ENCODE assay signal across 1 cellular context in the genomic region with DNA sequence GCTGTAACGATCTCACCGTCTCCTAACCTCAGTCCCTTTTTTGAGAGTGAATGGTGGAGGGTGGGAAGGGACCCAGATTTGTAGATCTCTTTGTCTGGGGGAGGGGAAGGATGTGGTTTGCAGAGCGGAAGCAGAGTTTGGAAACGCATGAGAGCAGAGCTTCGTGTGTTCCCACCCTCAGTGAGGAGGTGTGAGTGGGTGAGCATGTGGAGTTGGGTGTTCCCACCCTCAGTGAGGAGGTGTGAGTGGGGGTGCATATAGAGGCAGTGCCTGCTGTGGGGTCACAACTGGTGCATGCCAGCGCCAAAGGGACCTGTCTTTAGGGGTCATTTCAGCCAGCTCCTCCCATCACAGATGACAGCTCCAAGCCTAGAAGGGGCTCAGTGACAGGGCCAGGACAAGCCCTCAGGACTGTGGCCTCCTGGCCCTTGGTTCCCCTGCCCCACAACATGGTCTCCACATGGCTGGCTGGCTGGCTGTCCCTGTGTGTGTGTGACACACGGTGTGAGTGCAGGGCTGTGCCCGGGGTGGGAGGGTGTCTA.
TF ChIP-seq lines count a peak whose summit lies in the region.

No MANE protein-coding gene starts in this region.

TF ChIP-seq in GM12878, 131 proteins besides CTCF, POLR2A, EP300 and RAD21 (continued from another document):
- TF ChIP-seq, protein P1, sequence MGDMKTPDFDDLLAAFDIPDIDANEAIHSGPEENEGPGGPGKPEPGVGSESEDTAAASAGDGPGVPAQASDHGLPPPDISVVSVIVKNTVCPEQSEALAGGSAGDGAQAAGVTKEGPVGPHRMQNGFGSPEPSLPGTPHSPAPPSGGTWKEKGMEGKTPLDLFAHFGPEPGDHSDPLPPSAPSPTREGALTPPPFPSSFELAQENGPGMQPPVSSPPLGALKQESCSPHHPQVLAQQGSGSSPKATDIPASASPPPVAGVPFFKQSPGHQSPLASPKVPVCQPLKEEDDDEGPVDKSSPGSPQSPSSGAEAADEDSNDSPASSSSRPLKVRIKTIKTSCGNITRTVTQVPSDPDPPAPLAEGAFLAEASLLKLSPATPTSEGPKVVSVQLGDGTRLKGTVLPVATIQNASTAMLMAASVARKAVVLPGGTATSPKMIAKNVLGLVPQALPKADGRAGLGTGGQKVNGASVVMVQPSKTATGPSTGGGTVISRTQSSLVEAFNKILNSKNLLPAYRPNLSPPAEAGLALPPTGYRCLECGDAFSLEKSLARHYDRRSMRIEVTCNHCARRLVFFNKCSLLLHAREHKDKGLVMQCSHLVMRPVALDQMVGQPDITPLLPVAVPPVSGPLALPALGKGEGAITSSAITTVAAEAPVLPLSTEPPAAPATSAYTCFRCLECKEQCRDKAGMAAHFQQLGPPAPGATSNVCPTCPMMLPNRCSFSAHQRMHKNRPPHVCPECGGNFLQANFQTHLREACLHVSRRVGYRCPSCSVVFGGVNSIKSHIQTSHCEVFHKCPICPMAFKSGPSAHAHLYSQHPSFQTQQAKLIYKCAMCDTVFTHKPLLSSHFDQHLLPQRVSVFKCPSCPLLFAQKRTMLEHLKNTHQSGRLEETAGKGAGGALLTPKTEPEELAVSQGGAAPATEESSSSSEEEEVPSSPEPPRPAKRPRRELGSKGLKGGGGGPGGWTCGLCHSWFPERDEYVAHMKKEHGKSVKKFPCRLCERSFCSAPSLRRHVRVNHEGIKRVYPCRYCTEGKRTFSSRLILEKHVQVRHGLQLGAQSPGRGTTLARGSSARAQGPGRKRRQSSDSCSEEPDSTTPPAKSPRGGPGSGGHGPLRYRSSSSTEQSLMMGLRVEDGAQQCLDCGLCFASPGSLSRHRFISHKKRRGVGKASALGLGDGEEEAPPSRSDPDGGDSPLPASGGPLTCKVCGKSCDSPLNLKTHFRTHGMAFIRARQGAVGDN (IDR thresholded peaks at IDR 0.05), result peak; percentile 81
- no peak for TF ChIP-seq HDAC2 (IDR thresholded peaks at IDR 0.05)
- TF ChIP-seq CBX3 (IDR thresholded peaks at IDR 0.05; ENCODE audit: borderline replicate concordance, low read depth), result no peak
- TF ChIP-seq BHLHE40 (IDR thresholded peaks at IDR 0.05; ENCODE audit: borderline replicate concordance in 1 of 2, low read depth in 2 of 2, low read length in 1 of 2), result 0 out of 4 replicates have a peak, but pooled peaks of 1 of the 2 experiments have one; percentile 11
- TF ChIP-seq HCFC1 (IDR thresholded peaks at IDR 0.05; ENCODE audit: low read length), result no peak
- TF ChIP-seq STAT3 (IDR thresholded peaks at IDR 0.05; ENCODE audit: low read depth, low read length), result no peak
- TF ChIP-seq, protein P2, sequence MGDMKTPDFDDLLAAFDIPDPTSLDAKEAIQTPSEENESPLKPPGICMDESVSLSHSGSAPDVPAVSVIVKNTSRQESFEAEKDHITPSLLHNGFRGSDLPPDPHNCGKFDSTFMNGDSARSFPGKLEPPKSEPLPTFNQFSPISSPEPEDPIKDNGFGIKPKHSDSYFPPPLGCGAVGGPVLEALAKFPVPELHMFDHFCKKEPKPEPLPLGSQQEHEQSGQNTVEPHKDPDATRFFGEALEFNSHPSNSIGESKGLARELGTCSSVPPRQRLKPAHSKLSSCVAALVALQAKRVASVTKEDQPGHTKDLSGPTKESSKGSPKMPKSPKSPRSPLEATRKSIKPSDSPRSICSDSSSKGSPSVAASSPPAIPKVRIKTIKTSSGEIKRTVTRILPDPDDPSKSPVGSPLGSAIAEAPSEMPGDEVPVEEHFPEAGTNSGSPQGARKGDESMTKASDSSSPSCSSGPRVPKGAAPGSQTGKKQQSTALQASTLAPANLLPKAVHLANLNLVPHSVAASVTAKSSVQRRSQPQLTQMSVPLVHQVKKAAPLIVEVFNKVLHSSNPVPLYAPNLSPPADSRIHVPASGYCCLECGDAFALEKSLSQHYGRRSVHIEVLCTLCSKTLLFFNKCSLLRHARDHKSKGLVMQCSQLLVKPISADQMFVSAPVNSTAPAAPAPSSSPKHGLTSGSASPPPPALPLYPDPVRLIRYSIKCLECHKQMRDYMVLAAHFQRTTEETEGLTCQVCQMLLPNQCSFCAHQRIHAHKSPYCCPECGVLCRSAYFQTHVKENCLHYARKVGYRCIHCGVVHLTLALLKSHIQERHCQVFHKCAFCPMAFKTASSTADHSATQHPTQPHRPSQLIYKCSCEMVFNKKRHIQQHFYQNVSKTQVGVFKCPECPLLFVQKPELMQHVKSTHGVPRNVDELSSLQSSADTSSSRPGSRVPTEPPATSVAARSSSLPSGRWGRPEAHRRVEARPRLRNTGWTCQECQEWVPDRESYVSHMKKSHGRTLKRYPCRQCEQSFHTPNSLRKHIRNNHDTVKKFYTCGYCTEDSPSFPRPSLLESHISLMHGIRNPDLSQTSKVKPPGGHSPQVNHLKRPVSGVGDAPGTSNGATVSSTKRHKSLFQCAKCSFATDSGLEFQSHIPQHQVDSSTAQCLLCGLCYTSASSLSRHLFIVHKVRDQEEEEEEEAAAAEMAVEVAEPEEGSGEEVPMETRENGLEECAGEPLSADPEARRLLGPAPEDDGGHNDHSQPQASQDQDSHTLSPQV (IDR thresholded peaks at IDR 0.05), result no peak
- TF ChIP-seq MXI1 (IDR thresholded peaks at IDR 0.05; ENCODE audit: low read depth, low read length), result no peak
- no peak for TF ChIP-seq CREM (IDR thresholded peaks at IDR 0.05; ENCODE audit: low read depth)
- TF ChIP-seq, protein P3, sequence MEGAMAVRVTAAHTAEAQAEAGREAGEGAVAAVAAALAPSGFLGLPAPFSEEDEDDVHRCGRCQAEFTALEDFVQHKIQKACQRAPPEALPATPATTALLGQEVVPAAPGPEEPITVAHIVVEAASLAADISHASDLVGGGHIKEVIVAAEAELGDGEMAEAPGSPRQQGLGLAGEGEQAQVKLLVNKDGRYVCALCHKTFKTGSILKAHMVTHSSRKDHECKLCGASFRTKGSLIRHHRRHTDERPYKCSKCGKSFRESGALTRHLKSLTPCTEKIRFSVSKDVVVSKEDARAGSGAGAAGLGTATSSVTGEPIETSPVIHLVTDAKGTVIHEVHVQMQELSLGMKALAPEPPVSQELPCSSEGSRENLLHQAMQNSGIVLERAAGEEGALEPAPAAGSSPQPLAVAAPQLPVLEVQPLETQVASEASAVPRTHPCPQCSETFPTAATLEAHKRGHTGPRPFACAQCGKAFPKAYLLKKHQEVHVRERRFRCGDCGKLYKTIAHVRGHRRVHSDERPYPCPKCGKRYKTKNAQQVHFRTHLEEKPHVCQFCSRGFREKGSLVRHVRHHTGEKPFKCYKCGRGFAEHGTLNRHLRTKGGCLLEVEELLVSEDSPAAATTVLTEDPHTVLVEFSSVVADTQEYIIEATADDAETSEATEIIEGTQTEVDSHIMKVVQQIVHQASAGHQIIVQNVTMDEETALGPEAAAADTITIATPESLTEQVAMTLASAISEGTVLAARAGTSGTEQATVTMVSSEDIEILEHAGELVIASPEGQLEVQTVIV (IDR thresholded peaks at IDR 0.05; ENCODE audit: borderline replicate concordance, partially characterized antibody), result no peak
- TF ChIP-seq POLR2AphosphoS5 (IDR thresholded peaks at IDR 0.05; ENCODE audit: low read length), result no peak
- no peak for TF ChIP-seq NR2C2 (IDR thresholded peaks at IDR 0.05; ENCODE audit: borderline replicate concordance, control insufficient read depth, insufficient read length, low read depth)
- TF ChIP-seq NFXL1 (IDR thresholded peaks at IDR 0.05; ENCODE audit: borderline replicate concordance), result no peak
- TF ChIP-seq EZH2 (IDR thresholded peaks at IDR 0.05; ENCODE audit: borderline replicate concordance, control insufficient read depth, low read depth, low read length), result no peak
- TF ChIP-seq ZNF384 (IDR thresholded peaks at IDR 0.05; ENCODE audit: borderline replicate concordance, low read depth, low read length), result no peak
- TF ChIP-seq RCOR1 (conservative IDR thresholded peaks at IDR 0.05; ENCODE audit: low read depth, low read length), result no peak
TF ChIP-seq in GM12878: peak in this region for 21.
